In genomic region chr5:73135021-73135420, GRCh38 we compare ENCODE assay signal across 1 cellular context.
TF ChIP-seq lines count a peak whose summit lies in the region.

No MANE protein-coding gene starts in this region.

TF ChIP-seq in H1, 55 proteins besides CTCF, POLR2A, EP300 and RAD21 (continued from another document):
- TF ChIP-seq RNF2 (IDR thresholded peaks at IDR 0.05; ENCODE audit: borderline replicate concordance, low read depth, low read length, missing control alignments, poor library complexity, severe bottlenecking) (no peak), SIN3A (conservative IDR thresholded peaks at IDR 0.05 in 1 of 2, IDR thresholded peaks at IDR 0.05 in 1 of 2; ENCODE audit: low read depth in 1 of 2, low read length in 2 of 2) (no peak)
